ENCODE assay signal across 8 cellular contexts in genomic region chr15:90184786-90185704, GRCh38. TPM values are rescaled to one million over a fixed set of nuclear protein-coding genes. Genes with fewer than 3 reads are reported as not detected.
DNase-seq lines count a peak whose midpoint lies in the region; TF ChIP-seq lines count a peak whose summit lies in the region.

No MANE protein-coding gene starts in this region.

- H3K4me1 ChIP-seq in MM.1S (ENCODE audit: low read length) (peaks cover 24% of the 10 kb centered on the region), ascending aorta (peaks cover 3 to 11% of the 10 kb centered on the region in 2 donors)

- H3K27ac ChIP-seq in MM.1S (ENCODE audit: low read length) (peak overlapping the region; percentile 100), ascending aorta (peak overlapping the region; percentile 90)

- H3K79me2 ChIP-seq in MM.1S (ENCODE audit: low read length) = peaks cover 36% of the 10 kb centered on the region

- no peaks in the 10 kb centered on the region for H4K20me1 ChIP-seq in MM.1S (ENCODE audit: insufficient read depth, low read length)

- TF ChIP-seq CTCF in GM10248 (IDR thresholded peaks at IDR 0.05; ENCODE audit: control extremely low read depth, extremely low read depth, low read depth, missing control alignments) (no peak), MM.1S (IDR thresholded peaks at IDR 0.05; ENCODE audit: low read length) (no peak), ascending aorta (IDR thresholded peaks at IDR 0.05) (no peak)

- H3K36me3 ChIP-seq in MM.1S (replicated peaks; ENCODE audit: insufficient read depth, low read length) = no peaks in the 10 kb centered on the region
- no peaks in the 10 kb centered on the region for H3K36me3 ChIP-seq in ascending aorta

- peak overlapping the region; percentile 27 for H2AFZ ChIP-seq in MM.1S (ENCODE audit: low read length)

- no peaks in the 10 kb centered on the region for H3K27me3 ChIP-seq in MM.1S (replicated peaks; ENCODE audit: insufficient read depth, low read length)
- H3K27me3 ChIP-seq in ascending aorta = no peaks in the 10 kb centered on the region

- intact Hi-C loops in ascending aorta (cut with DNase I) = loop anchor here (2.0 kb wide), 2 partner anchors 16 to 50 kb away; partner anchors contain the start of genes GDPGP1 and SEMA4B

- POLR2A ChIA-PET in GM10248 (lab: Yijun Ruan, JAX) = no interaction called here

- peak overlapping the region; percentile 65 for H3K4me3 ChIP-seq in MM.1S (ENCODE audit: low read length)
- H3K4me3 ChIP-seq in ascending aorta = peak overlapping the region; percentile 84 to 87

- no peaks in the 10 kb centered on the region for H3K9me2 ChIP-seq in MM.1S (replicated peaks; ENCODE audit: insufficient read depth, low read length)

- CTCF ChIA-PET in GM10248 (lab: Yijun Ruan, JAX) = interaction anchor here (1.1 kb wide), 1 partner anchor 16 kb away, joined by 5 read pairs; the partner anchor contains the start of gene SEMA4B

- H3K9ac ChIP-seq in MM.1S (ENCODE audit: low read length) = peak overlapping the region; percentile 95

- DNase-seq in GM10248 (ENCODE audit: extremely low spot score) = peak; percentile 87
- DNase-seq in H4 (ENCODE audit: low spot score) = peak; percentile 34
- DNase-seq in MM.1S = peak; percentile 88
- DNase-seq in SW480 (ENCODE audit: low spot score) = peak; percentile 47
- DNase-seq in ascending aorta (ENCODE audit: low spot score in 2 of 2) = peak in 1 of 2 donors; percentile 84
- DNase-seq in hippocampal formation (lab: John Stamatoyannopoulos, UW) = peak; percentile 27 to 57
- DNase-seq in retina = peak; percentile 90
- no peak for DNase-seq in KG1 (lab: John Stamatoyannopoulos, UW)

- H3F3A ChIP-seq in MM.1S (ENCODE audit: insufficient read depth, low read length) = peaks cover 32% of the 10 kb centered on the region

- H3K4me2 ChIP-seq in MM.1S (ENCODE audit: low read depth, low read length) = peak overlapping the region; percentile 99

- H3K9me3 ChIP-seq in MM.1S (replicated peaks; ENCODE audit: insufficient read depth, low read length) = no peaks in the 10 kb centered on the region
- no peaks in the 10 kb centered on the region for H3K9me3 ChIP-seq in ascending aorta

RNA-seq across cellular contexts. Expression of gene SEMA4B, which starts 16.1 kb away (rescaled TPM):
- total RNA-seq in H4 (2014; rRNA removed; shearing (Covaris generic)) = 13.5 and 18.9 TPM in 2 replicates
- total RNA-seq in ascending aorta = 51.2 TPM

RNA-seq across cellular contexts. Expression of gene CIB1, which starts 48.7 kb away (rescaled TPM):
- 36.7 and 39.0 TPM in 2 replicates for total RNA-seq in H4 (2014; rRNA removed; shearing (Covaris generic))
- total RNA-seq in ascending aorta = 50.9 TPM

RNA-seq across cellular contexts. Expression of gene GDPGP1, which starts 49.0 kb away (rescaled TPM):
- total RNA-seq in H4 (2014; rRNA removed; shearing (Covaris generic)) = 3.1 and 3.6 TPM in 2 replicates
- 2.2 TPM for total RNA-seq in ascending aorta
